Comparison of ENCODE assay signal across 20 cellular contexts in genomic region chr6:42264146-42264851, GRCh38.
"Had no signal": no experiment of that assay in that cellular context is flagged by ENCODE, and none has a peak within 500 bp of the region (broad histone marks: within the 10 kb centered on the region; RNA-seq: fewer than 3 reads in every experiment).

No MANE protein-coding gene starts in this region.

- H3K36me3 ChIP-seq: colonic mucosa, pancreas, right lobe of liver, thoracic aorta, transverse colon had no signal

- H3K9me3 ChIP-seq: colonic mucosa, esophagus squamous epithelium, lower lobe of right lung, pancreas, prostate gland, right lobe of liver, spleen, thoracic aorta, transverse colon had no signal

- H3K4me1 ChIP-seq: colonic mucosa, foreskin keratinocyte, pancreas, prostate gland, right lobe of liver had no signal

- H3K4me3 ChIP-seq: colonic mucosa, esophagus squamous epithelium, hepatocyte, lower lobe of right lung, pancreas, prostate gland, right lobe of liver, spleen, thoracic aorta, transverse colon had no signal

- H3K27ac ChIP-seq: colonic mucosa, esophagus squamous epithelium, foreskin keratinocyte, hepatocyte, lower lobe of right lung, pancreas, prostate gland, right lobe of liver, spleen, thoracic aorta, transverse colon had no signal

- H3K4me2 ChIP-seq: hepatocyte had no signal

- H3K27me3 ChIP-seq: colonic mucosa, esophagus squamous epithelium, foreskin keratinocyte, hepatocyte, pancreas, right lobe of liver, spleen, transverse colon had no signal

- H3K79me2 ChIP-seq: hepatocyte had no signal

- DNase-seq: caudate nucleus; colonic mucosa; dermis blood vessel endothelial cell; esophagus squamous epithelium; foreskin keratinocyte; lower lobe of right lung; naive thymus-derived CD8-positive, alpha-beta T cell; nucleus accumbens; pancreas; right lobe of liver; spleen; stimulated activated CD4-positive, alpha-beta T cell treated with anti-CD3 and anti-CD28 coated beads, Interleukin-15, amount 100 ng/mL, for 24 hours; stimulated activated CD4-positive, alpha-beta T cell treated with anti-CD3 and anti-CD28 coated beads, Interleukin-1b, Interleukin-23, amount 100 ng/mL, for 48 hours; stimulated activated CD4-positive, alpha-beta T cell treated with anti-CD3 and anti-CD28 coated beads, Interleukin-4, amount 100 ng/mL, for 24 hours; stimulated activated naive B cell treated with anti-CD40 and anti-IgM and Interleukin-4, amounts not matched to agents 10 μg/mL and 1 μg/mL and 100 μg/mL, for 72 hours; stimulated activated naive CD8-positive, alpha-beta T cell treated with anti-CD3 and anti-CD28 coated beads, Interleukin-15, amount 100 ng/mL, for 72 hours; transverse colon had no signal

- ATAC-seq: foreskin keratinocyte; lower lobe of right lung; naive thymus-derived CD8-positive, alpha-beta T cell; pancreas; right lobe of liver; stimulated activated naive B cell treated with anti-CD40 and anti-IgM and Interleukin-4, amounts not matched to agents 10 μg/mL and 1 μg/mL and 100 μg/mL, for 72 hours; stimulated activated naive CD8-positive, alpha-beta T cell treated with anti-CD3 and anti-CD28 coated beads, Interleukin-15, amount 100 ng/mL, for 72 hours had no signal
